Comparison of ENCODE assay signal across 15 cellular contexts in the genomic region with DNA sequence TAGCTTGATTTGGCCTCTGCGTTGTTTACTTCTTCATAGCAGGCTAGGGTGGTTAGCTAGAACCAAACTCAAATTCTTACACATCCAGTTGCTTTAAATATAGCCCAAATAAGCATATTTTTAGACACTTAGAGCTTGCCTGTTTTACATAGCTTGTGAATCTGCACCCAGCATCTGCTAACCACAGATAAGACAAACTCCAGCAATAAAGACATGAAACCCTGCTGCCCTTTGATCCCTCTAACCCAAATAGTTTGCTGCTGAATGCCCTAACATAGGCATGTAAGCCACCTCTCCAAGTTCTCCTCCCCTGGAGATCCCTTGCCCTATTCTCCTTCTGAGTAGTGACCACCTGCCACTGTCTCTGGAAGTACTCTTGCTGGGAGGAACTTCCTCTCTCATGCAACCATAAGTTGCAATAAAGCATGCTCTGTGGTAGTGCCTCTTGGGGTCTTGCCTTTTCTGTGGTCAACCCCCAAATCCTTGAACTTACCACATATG.
DNase-seq lines count a peak whose midpoint lies in the region; ATAC-seq and TF ChIP-seq lines count a peak whose summit lies in the region.
"Had no signal": no experiment of that assay in that cellular context is flagged by ENCODE, and none has a peak within 500 bp of the region (broad histone marks: within the 10 kb centered on the region; RNA-seq: fewer than 3 reads in every experiment).

No MANE protein-coding gene starts in this region.

- no peaks in the 10 kb centered on the region for H3K27me3 Mint-ChIP-seq in MCF 10A (ENCODE audit: insufficient read depth, unreplicated experiment)
- H3K27me3 Mint-ChIP-seq in progenitor cell of endocrine pancreas = no peaks in the 10 kb centered on the region
- no peaks in the 10 kb centered on the region; the same call in 1 of the 2 replicates for H3K27me3 Mint-ChIP-seq in HFFc6 (ENCODE audit: insufficient read depth)

- BruUV-seq in MCF 10A (replicated peaks; lab: Mats Ljungman, UMichigan) = no TSS peak

- H3K4me1 Mint-ChIP-seq in MCF 10A (ENCODE audit: insufficient read depth, unreplicated experiment) (no peaks in the 10 kb centered on the region), progenitor cell of endocrine pancreas (ENCODE audit: low read depth) (no peaks in the 10 kb centered on the region), HFFc6 (ENCODE audit: low read depth) (no peaks in the 10 kb centered on the region)

- ATAC-seq in GM18867 (IDR thresholded peaks at IDR 0.05; ENCODE audit: unreplicated experiment) (peak; percentile 95), GM21619 (IDR thresholded peaks at IDR 0.05; ENCODE audit: unreplicated experiment) (peak; percentile 82), HG03196 (IDR thresholded peaks at IDR 0.05; ENCODE audit: unreplicated experiment) (peak; percentile 84)
- ATAC-seq: foreskin keratinocyte, left cardiac atrium had no signal

- H3K27ac Mint-ChIP-seq in MCF 10A (ENCODE audit: low read depth, unreplicated experiment) = no peak overlapping the region
- no peak overlapping the region for H3K27ac Mint-ChIP-seq in progenitor cell of endocrine pancreas
- no peak overlapping the region for H3K27ac Mint-ChIP-seq in HFFc6

- no peak for DNase-seq in dorsolateral prefrontal cortex
- no peak for DNase-seq in MCF 10A (ENCODE audit: unreplicated experiment)
- no peak for DNase-seq in progenitor cell of endocrine pancreas (ENCODE audit: low spot score, unreplicated experiment)
- no peak for DNase-seq in T-helper 1 cell
- no peak for DNase-seq in HFFc6
- DNase-seq: activated CD8-positive, alpha-beta memory T cell treated with anti-CD3 and anti-CD28 coated beads, Interleukin-2, amount 50 U/mL, for 4 hours; Calu3; foreskin keratinocyte; KG1; left cardiac atrium; posterior cingulate gyrus had no signal

- POLR2A ChIA-PET in MCF 10A (lab: Yijun Ruan, JAX) = no interaction called here

- CTCF ChIA-PET in MCF 10A (lab: Yijun Ruan, JAX) = no interaction called here

- TF ChIP-seq CTCF in dorsolateral prefrontal cortex (IDR thresholded peaks at IDR 0.05 in 54 of 56, conservative IDR thresholded peaks at IDR 0.05 in 2 of 56; ENCODE audit: low read depth in 1 of 56, partially characterized antibody in 56 of 56) = no peak
- no peak for TF ChIP-seq CTCF in MCF 10A (IDR thresholded peaks at IDR 0.05; ENCODE audit: unreplicated experiment)
- TF ChIP-seq CTCF in progenitor cell of endocrine pancreas (IDR thresholded peaks at IDR 0.05; ENCODE audit: unreplicated experiment) = no peak
- no peak for TF ChIP-seq CTCF in HFFc6 (IDR thresholded peaks at IDR 0.05)

- H3K9me3 Mint-ChIP-seq in MCF 10A (ENCODE audit: unreplicated experiment) (no peaks in the 10 kb centered on the region), progenitor cell of endocrine pancreas (ENCODE audit: low read depth) (peaks cover 5% of the 10 kb centered on the region), HFFc6 (no peaks in the 10 kb centered on the region)

- H3K4me3 Mint-ChIP-seq in MCF 10A (ENCODE audit: unreplicated experiment) = no peak overlapping the region
- H3K4me3 Mint-ChIP-seq in progenitor cell of endocrine pancreas (ENCODE audit: low read depth) = no peak overlapping the region
- H3K4me3 Mint-ChIP-seq in HFFc6 = no peak overlapping the region

- no peaks in the 10 kb centered on the region for H3K27me3 ChIP-seq in dorsolateral prefrontal cortex
- H3K27me3 ChIP-seq: breast epithelium, foreskin keratinocyte had no signal

- intact Hi-C loops in dorsolateral prefrontal cortex (cut with DNase I) = no loop called here
- intact Hi-C loops in MCF 10A (cut with micrococcal nuclease) = no loop called here

- H3K4me3 ChIP-seq in dorsolateral prefrontal cortex = no peak overlapping the region
- H3K4me3 ChIP-seq: breast epithelium had no signal

- H3K36me3 Mint-ChIP-seq in MCF 10A (ENCODE audit: insufficient read depth, unreplicated experiment) (no peaks in the 10 kb centered on the region), progenitor cell of endocrine pancreas (ENCODE audit: insufficient read depth) (no peaks in the 10 kb centered on the region), HFFc6 (ENCODE audit: low read depth) (no peaks in the 10 kb centered on the region)

- peak overlapping the region in 46 of 59 donors; percentile 7 to 78 (median 52) for H3K27ac ChIP-seq in dorsolateral prefrontal cortex
- H3K27ac ChIP-seq: breast epithelium, foreskin keratinocyte had no signal
